In the genomic region with DNA sequence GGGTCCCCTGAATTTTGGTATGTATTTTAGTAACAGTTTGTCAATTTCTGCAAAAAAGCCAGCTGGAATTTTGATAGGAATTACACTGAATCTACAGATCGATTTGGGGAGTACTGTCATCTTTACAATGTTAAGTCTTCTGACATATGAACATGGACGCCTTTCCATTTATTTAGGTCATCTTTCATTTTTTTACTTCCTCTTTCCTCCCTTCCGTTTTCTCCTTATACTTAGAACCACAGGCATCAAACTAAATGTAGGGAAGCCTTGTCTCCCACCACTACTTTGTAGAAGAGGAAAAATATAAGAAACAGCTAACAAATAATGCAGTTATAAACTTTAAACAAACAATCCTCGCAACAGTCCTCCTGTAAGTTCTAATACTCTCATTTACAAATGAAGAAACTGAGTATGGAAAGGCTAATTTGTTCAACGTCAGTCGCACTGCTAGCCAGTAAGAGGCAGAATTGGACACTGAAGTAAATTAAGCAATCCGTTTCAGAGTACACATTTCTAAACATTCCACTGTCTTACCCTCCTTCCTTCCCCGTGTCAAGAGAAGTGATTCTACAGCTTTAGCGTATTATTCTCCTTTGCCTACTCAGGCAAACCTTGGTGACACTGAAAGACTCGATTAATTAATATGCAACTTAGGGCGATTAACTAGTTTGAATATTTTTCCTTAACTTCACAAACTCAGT, we compare ENCODE assay signal across 1 cellular context.
TF ChIP-seq lines count a peak whose summit lies in the region.

No MANE protein-coding gene starts in this region.

TF ChIP-seq in K562, 482 proteins besides CTCF, POLR2A, EP300 and RAD21:
- TF ChIP-seq MEIS2 (IDR thresholded peaks at IDR 0.05; ENCODE audit: partially characterized antibody) (peak; percentile 7), ZKSCAN1 (IDR thresholded peaks at IDR 0.05; ENCODE audit: low read depth, low read length) (no peak), ZNF212 (CRISPR knock-in tag; IDR thresholded peaks at IDR 0.05) (no peak), HMGN3 (IDR thresholded peaks at IDR 0.05; ENCODE audit: borderline replicate concordance, extremely low read depth, insufficient read length, low read depth, low read length) (no peak)
- TF ChIP-seq, protein P1, sequence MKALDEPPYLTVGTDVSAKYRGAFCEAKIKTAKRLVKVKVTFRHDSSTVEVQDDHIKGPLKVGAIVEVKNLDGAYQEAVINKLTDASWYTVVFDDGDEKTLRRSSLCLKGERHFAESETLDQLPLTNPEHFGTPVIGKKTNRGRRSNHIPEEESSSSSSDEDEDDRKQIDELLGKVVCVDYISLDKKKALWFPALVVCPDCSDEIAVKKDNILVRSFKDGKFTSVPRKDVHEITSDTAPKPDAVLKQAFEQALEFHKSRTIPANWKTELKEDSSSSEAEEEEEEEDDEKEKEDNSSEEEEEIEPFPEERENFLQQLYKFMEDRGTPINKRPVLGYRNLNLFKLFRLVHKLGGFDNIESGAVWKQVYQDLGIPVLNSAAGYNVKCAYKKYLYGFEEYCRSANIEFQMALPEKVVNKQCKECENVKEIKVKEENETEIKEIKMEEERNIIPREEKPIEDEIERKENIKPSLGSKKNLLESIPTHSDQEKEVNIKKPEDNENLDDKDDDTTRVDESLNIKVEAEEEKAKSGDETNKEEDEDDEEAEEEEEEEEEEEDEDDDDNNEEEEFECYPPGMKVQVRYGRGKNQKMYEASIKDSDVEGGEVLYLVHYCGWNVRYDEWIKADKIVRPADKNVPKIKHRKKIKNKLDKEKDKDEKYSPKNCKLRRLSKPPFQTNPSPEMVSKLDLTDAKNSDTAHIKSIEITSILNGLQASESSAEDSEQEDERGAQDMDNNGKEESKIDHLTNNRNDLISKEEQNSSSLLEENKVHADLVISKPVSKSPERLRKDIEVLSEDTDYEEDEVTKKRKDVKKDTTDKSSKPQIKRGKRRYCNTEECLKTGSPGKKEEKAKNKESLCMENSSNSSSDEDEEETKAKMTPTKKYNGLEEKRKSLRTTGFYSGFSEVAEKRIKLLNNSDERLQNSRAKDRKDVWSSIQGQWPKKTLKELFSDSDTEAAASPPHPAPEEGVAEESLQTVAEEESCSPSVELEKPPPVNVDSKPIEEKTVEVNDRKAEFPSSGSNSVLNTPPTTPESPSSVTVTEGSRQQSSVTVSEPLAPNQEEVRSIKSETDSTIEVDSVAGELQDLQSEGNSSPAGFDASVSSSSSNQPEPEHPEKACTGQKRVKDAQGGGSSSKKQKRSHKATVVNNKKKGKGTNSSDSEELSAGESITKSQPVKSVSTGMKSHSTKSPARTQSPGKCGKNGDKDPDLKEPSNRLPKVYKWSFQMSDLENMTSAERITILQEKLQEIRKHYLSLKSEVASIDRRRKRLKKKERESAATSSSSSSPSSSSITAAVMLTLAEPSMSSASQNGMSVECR (CRISPR knock-in tag; IDR thresholded peaks at IDR 0.05): no peak
